8 cellular contexts compared by ENCODE assay signal in genomic region chr17:5418858-5419355, GRCh38.
DNase-seq lines count a peak whose midpoint lies in the region; ATAC-seq and TF ChIP-seq lines count a peak whose summit lies in the region.

No MANE protein-coding gene starts in this region.

- peaks cover 57% of the 10 kb centered on the region for H3K36me3 ChIP-seq in iPS-18a (ENCODE audit: control insufficient read depth, low read depth, low read length)

- no peaks in the 10 kb centered on the region for H3K9me3 ChIP-seq in iPS-18a (ENCODE audit: control insufficient read depth, low read depth, low read length)

- peak; percentile 28 for ATAC-seq in HG03280 (IDR thresholded peaks at IDR 0.05; ENCODE audit: unreplicated experiment)

- H3K4me1 ChIP-seq in iPS-18a (ENCODE audit: control insufficient read depth, low read depth, low read length), result peaks cover 7% of the 10 kb centered on the region

- peak; percentile 41 for DNase-seq in NK-92 treated with Interleukin-12 subunit alpha and Interleukin-12 subunit beta, amount 100 ng/mL, for 24 hours (lab: John Stamatoyannopoulos, UW)
- DNase-seq in NK-92 (lab: John Stamatoyannopoulos, UW; ENCODE audit: unreplicated experiment) (no peak), RWPE1 (ENCODE audit: low spot score) (no peak), amniotic epithelial cell (ENCODE audit: low read depth) (peak; percentile 33), D341Med (ENCODE audit: low spot score) (no peak)
- DNase-seq in stimulated activated CD4-positive, alpha-beta T cell treated with anti-CD3 and anti-CD28 coated beads, Interleukin-15, amount 100 ng/mL, for 24 hours, result peak; percentile 71

- POLR2A ChIA-PET in RWPE1 (lab: Yijun Ruan, JAX; ENCODE audit: low non-redundant PET), result interaction anchor here (0.7 to 1.3 kb wide), 2 partner anchors 20 to 51 kb away, joined by 3 to 9 read pairs; partner anchors contain the start of gene C1QBP

- H3K27ac ChIP-seq in RWPE1 (peak overlapping the region; percentile 88), iPS-18a (ENCODE audit: low read length) (peak overlapping the region; percentile 87)

- TF ChIP-seq CTCF in RWPE1 (conservative IDR thresholded peaks at IDR 0.05; ENCODE audit: low read depth), result no peak

- CTCF ChIA-PET in RWPE1 (lab: Yijun Ruan, JAX), result interaction anchor here (0.6 to 2.0 kb wide), 3 partner anchors 19 to 27 kb away, joined by 3 to 11 read pairs (median 5); partner anchors contain the start of gene C1QBP

- H3K27me3 ChIP-seq in iPS-18a (ENCODE audit: control insufficient read depth, insufficient read depth, low read length), result no peaks in the 10 kb centered on the region

- H3K9ac ChIP-seq in iPS-18a (ENCODE audit: low read length), result peak overlapping the region; percentile 97

- H3K4me3 ChIP-seq in iPS-18a (ENCODE audit: low read length), result peak overlapping the region; percentile 100

Comparison
In these comparisons a context has a peak if more than half of its experiments do, and no peak if none do; other contexts are left out.
1. DNase-seq: peak in NK-92 treated with Interleukin-12 subunit alpha and Interleukin-12 subunit beta, amount 100 ng/mL, for 24 hours (single experiment), amniotic epithelial cell (single experiment) and stimulated activated CD4-positive, alpha-beta T cell treated with anti-CD3 and anti-CD28 coated beads, Interleukin-15, amount 100 ng/mL, for 24 hours (single experiment); none in NK-92 (single experiment), RWPE1 (single experiment) and D341Med (single experiment).